Comparison of ENCODE assay signal across 17 cellular contexts in genomic region chr20:11411765-11412164, GRCh38.
DNase-seq lines count a peak whose midpoint lies in the region; ATAC-seq, FAIRE-seq and TF ChIP-seq lines count a peak whose summit lies in the region.
"Had no signal": no experiment of that assay in that cellular context is flagged by ENCODE, and none has a peak within 500 bp of the region (broad histone marks: within the 10 kb centered on the region; RNA-seq: fewer than 3 reads in every experiment).

No MANE protein-coding gene starts in this region.

- H3K36me3 Mint-ChIP-seq in WTC11 (no peaks in the 10 kb centered on the region; the same call in 1 of the 2 replicates), endothelial cell (ENCODE audit: low read depth, unreplicated experiment) (no peaks in the 10 kb centered on the region)
- H3K36me3 Mint-ChIP-seq: CD4-positive, CD25-positive, alpha-beta regulatory T cell had no signal

- no peaks in the 10 kb centered on the region for H3K36me3 ChIP-seq in neuron (ENCODE audit: insufficient read depth, low read length)

- H2AFZ ChIP-seq in neuron (ENCODE audit: low read depth, low read length), result peak overlapping the region; percentile 40

- no peaks in the 10 kb centered on the region for H3K27me3 ChIP-seq in neuron (ENCODE audit: insufficient read depth, low read length)

- DNase-seq in ELF-1 (ENCODE audit: low read depth, low spot score), result peak; percentile 91
- DNase-seq in NB4 (ENCODE audit: low read depth), result peak; percentile 4
- DNase-seq in WTC11 (ENCODE audit: low spot score), result peak; percentile 26
- DNase-seq in D721Med (ENCODE audit: insufficient read length, low spot score), result no peak
- no peak for DNase-seq in endothelial cell (ENCODE audit: low spot score)
- DNase-seq in activated CD4-positive, alpha-beta T cell treated with anti-CD3 and anti-CD28 coated beads, Interleukin-2, amount 50 U/mL, for 1 hour, result no peak
- DNase-seq: Caco-2; CD4-positive, CD25-positive, alpha-beta regulatory T cell; EL; HCEC 1CT; NCI-H1417 treated with DMSO at 0.1 percent for 48 hours; NCI-H345; OCI-M1; SIG-M5; SW 1271 had no signal

- H3K27ac Mint-ChIP-seq in WTC11 (peak overlapping the region; percentile 4; the same call in 1 of the 2 replicates), endothelial cell (ENCODE audit: unreplicated experiment) (no peak overlapping the region)
- H3K27ac Mint-ChIP-seq: CD4-positive, CD25-positive, alpha-beta regulatory T cell had no signal

- CTCF ChIA-PET in WTC11 (lab: Charles Lee), result no interaction called here

- no peaks in the 10 kb centered on the region for H3K27me3 Mint-ChIP-seq in WTC11 (ENCODE audit: low read depth)
- no peaks in the 10 kb centered on the region for H3K27me3 Mint-ChIP-seq in endothelial cell (ENCODE audit: unreplicated experiment)
- H3K27me3 Mint-ChIP-seq: CD4-positive, CD25-positive, alpha-beta regulatory T cell had no signal

- peaks cover 13% of the 10 kb centered on the region for H3K4me1 Mint-ChIP-seq in WTC11
- H3K4me1 Mint-ChIP-seq in endothelial cell (ENCODE audit: unreplicated experiment), result no peaks in the 10 kb centered on the region
- H3K4me1 Mint-ChIP-seq: CD4-positive, CD25-positive, alpha-beta regulatory T cell had no signal

- FAIRE-seq in D721Med (lab: Jason Lieb, UNC), result no peak
- FAIRE-seq: K562 had no signal

- H3K4me1 ChIP-seq in neuron (ENCODE audit: insufficient read depth, low read length), result peaks cover 7% of the 10 kb centered on the region
- H3K4me1 ChIP-seq: Caco-2 had no signal

- TF ChIP-seq CTCF in NB4 (IDR thresholded peaks at IDR 0.05; ENCODE audit: low read depth, low read length), result no peak
- TF ChIP-seq CTCF in WTC11 (IDR thresholded peaks at IDR 0.05), result no peak
- no peak for TF ChIP-seq CTCF in D721Med (IDR thresholded peaks at IDR 0.05; ENCODE audit: insufficient read depth, missing control alignments)
- no peak for TF ChIP-seq CTCF in endothelial cell (IDR thresholded peaks at IDR 0.05; ENCODE audit: unreplicated experiment)

- H3K9me3 ChIP-seq in neuron (ENCODE audit: low read length), result no peaks in the 10 kb centered on the region
- H3K9me3 ChIP-seq: Caco-2 had no signal

- POLR2A ChIA-PET in WTC11 (lab: Charles Lee), result no interaction called here

- H3K9me3 Mint-ChIP-seq in WTC11 (peaks cover 15% of the 10 kb centered on the region), endothelial cell (ENCODE audit: unreplicated experiment) (no peaks in the 10 kb centered on the region)

- H3K4me3 ChIP-seq in NB4 (ENCODE audit: low read depth, low read length) (no peak overlapping the region), neuron (ENCODE audit: low read length) (no peak overlapping the region)
- H3K4me3 ChIP-seq: K562 had no signal

- H3K4me3 Mint-ChIP-seq in WTC11 (no peak overlapping the region), endothelial cell (ENCODE audit: unreplicated experiment) (no peak overlapping the region)
- H3K4me3 Mint-ChIP-seq: CD4-positive, CD25-positive, alpha-beta regulatory T cell had no signal

- no peak for TF ChIP-seq POLR2A in NB4 (IDR thresholded peaks at IDR 0.05; ENCODE audit: extremely low read depth, insufficient read length)

- ATAC-seq in WTC11, result peak; percentile 93
- ATAC-seq: K562 had no signal

TF ChIP-seq in WTC11, 78 proteins besides CTCF, POLR2A, EP300 and RAD21:
- TF ChIP-seq ZSCAN18 (CRISPR knock-in tag; IDR thresholded peaks at IDR 0.05) (peak; percentile 71; the same call in 1 of the 2 replicates), ZNF396 (CRISPR knock-in tag; IDR thresholded peaks at IDR 0.05; ENCODE audit: borderline replicate concordance) (no peak), ZNF423 (CRISPR knock-in tag; IDR thresholded peaks at IDR 0.05) (no peak)
- TF ChIP-seq, protein P1, sequence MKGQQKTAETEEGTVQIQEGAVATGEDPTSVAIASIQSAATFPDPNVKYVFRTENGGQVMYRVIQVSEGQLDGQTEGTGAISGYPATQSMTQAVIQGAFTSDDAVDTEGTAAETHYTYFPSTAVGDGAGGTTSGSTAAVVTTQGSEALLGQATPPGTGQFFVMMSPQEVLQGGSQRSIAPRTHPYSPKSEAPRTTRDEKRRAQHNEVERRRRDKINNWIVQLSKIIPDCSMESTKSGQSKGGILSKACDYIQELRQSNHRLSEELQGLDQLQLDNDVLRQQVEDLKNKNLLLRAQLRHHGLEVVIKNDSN (CRISPR knock-in tag; IDR thresholded peaks at IDR 0.05), result no peak

Comparison
In these comparisons a context has a peak if more than half of its experiments do, and no peak if none do; other contexts are left out.
1. DNase-seq: peak in ELF-1 (single experiment), NB4 (single experiment) and WTC11 (single experiment); none in D721Med (single experiment), endothelial cell (single experiment) and activated CD4-positive, alpha-beta T cell treated with anti-CD3 and anti-CD28 coated beads, Interleukin-2, amount 50 U/mL, for 1 hour (single experiment).